Comparison of ENCODE assay signal across 1 cellular context in genomic region chr3:56282341-56282740, GRCh38.
TF ChIP-seq lines count a peak whose summit lies in the region.

No MANE protein-coding gene starts in this region.

TF ChIP-seq in GM23338, 12 proteins besides CTCF, POLR2A, EP300 and RAD21 (continued from another document):
- no peak for TF ChIP-seq NANOG (IDR thresholded peaks at IDR 0.05; ENCODE audit: borderline replicate concordance)
- TF ChIP-seq EZH2phosphoT487 (IDR thresholded peaks at IDR 0.05; ENCODE audit: unreplicated experiment): no peak
